Comparison of ENCODE assay signal across 14 cellular contexts in genomic region chr16:51553314-51553713, GRCh38.
"Had no signal": no experiment of that assay in that cellular context is flagged by ENCODE, and none has a peak within 500 bp of the region (broad histone marks: within the 10 kb centered on the region; RNA-seq: fewer than 3 reads in every experiment).

No MANE protein-coding gene starts in this region.

- H3K27ac ChIP-seq: heart left ventricle, pancreas, testis, upper lobe of right lung had no signal

- DNase-seq: activated CD4-positive, alpha-beta T cell treated with anti-CD3 and anti-CD28 coated beads, Interleukin-2, amount 10 ng/mL, durations not matched to agents 7 days and 5 days; activated naive CD4-positive, alpha-beta T cell treated with anti-CD3 and anti-CD28 coated beads, Interleukin-2, amount 10 ng/mL, durations not matched to agents 7 days and 5 days; central memory CD4-positive, alpha-beta T cell; cortex of kidney; effector CD8-positive, alpha-beta T cell; heart left ventricle; pancreas; retina; stimulated activated CD4-positive, alpha-beta T cell treated with anti-CD3 and anti-CD28 coated beads, Interleukin-15, amount 100 ng/mL, for 24 hours; stimulated activated CD4-positive, alpha-beta T cell treated with anti-CD3 and anti-CD28 coated beads, Interleukin-4, amount 100 ng/mL, for 24 hours; testis; upper lobe of right lung had no signal

- H3K27me3 ChIP-seq: pancreas, testis, upper lobe of right lung had no signal

- H3K36me3 ChIP-seq: heart left ventricle, pancreas, upper lobe of right lung had no signal

- ATAC-seq: heart left ventricle, left lobe of liver, pancreas, upper lobe of right lung, WTC11 had no signal

- H3K4me1 ChIP-seq: heart left ventricle, pancreas, testis, upper lobe of right lung had no signal

- H3K4me3 ChIP-seq: heart left ventricle, pancreas, testis, upper lobe of right lung had no signal
